ENCODE assay signal across 8 cellular contexts in genomic region chr18:34709631-34710429, GRCh38. TPM values are rescaled to one million over a fixed set of nuclear protein-coding genes. Genes with fewer than 3 reads are reported as not detected.
DNase-seq lines count a peak whose midpoint lies in the region; ATAC-seq and TF ChIP-seq lines count a peak whose summit lies in the region.

Gene DTNA, plus strand, starts transcription at chr18:34710298. Its CDS starts 45,679 bp downstream, at chr18:34755977.

- H3K9ac ChIP-seq in neuronal stem cell (ENCODE audit: low read depth, low read length, poor library complexity) = no peak within 1 kb of the TSS

- H3K79me1 ChIP-seq in neuronal stem cell (ENCODE audit: low read depth, low read length) = no peaks in the 10 kb centered on the region

- H3K27ac ChIP-seq in RWPE1 (peak within 1 kb of the TSS; percentile 67), neuronal stem cell (replicated peaks; ENCODE audit: low read length) (peak within 1 kb of the TSS; percentile 64)

- H3K4ac ChIP-seq in neuronal stem cell (ENCODE audit: low read length) = no peak within 1 kb of the TSS

- peak within 1 kb of the TSS; percentile 30 for H3K18ac ChIP-seq in neuronal stem cell (ENCODE audit: low read length)

- H3K9me3 ChIP-seq in neuronal stem cell (replicated peaks in 1 of 2; ENCODE audit: control insufficient read depth in 2 of 2, insufficient read depth in 1 of 2, low read depth in 1 of 2, low read length in 2 of 2) = no peaks in the 10 kb centered on the region

- POLR2A ChIA-PET in RWPE1 (lab: Yijun Ruan, JAX; ENCODE audit: low non-redundant PET) = no interaction called here

- H2BK120ac ChIP-seq in neuronal stem cell (ENCODE audit: low read depth, low read length) = peak within 1 kb of the TSS; percentile 22

- H2BK15ac ChIP-seq in neuronal stem cell (ENCODE audit: low read length) = no peak within 1 kb of the TSS

- no peak within 1 kb of the TSS for H4K8ac ChIP-seq in neuronal stem cell (ENCODE audit: low read depth, low read length)

- H3K4me3 ChIP-seq in neuronal stem cell (ENCODE audit: low read length in 2 of 2) = peak within 1 kb of the TSS; percentile 30 to 73

- DNase-seq in HS-5 (ENCODE audit: low read depth) (peak; percentile 77), RWPE1 (ENCODE audit: low spot score) (peak; percentile 4), fibroblast of peridontal ligament (ENCODE audit: extremely low read depth) (peak; percentile 98), neuronal stem cell (ENCODE audit: low spot score) (peak; percentile 63)
- no peak for DNase-seq in activated CD8-positive, alpha-beta memory T cell treated with anti-CD3 and anti-CD28 coated beads, Interleukin-2, amount 50 U/mL, for 4 hours
- no peak for DNase-seq in activated effector memory CD4-positive, alpha-beta T cell treated with anti-CD3 and anti-CD28 coated beads, Interleukin-2, amount 50 U/mL, for 16 hours

- H2BK5ac ChIP-seq in neuronal stem cell (ENCODE audit: low read length) = no peak within 1 kb of the TSS

- TF ChIP-seq CTCF in RWPE1 (conservative IDR thresholded peaks at IDR 0.05; ENCODE audit: low read depth) = no peak

- no peak within 1 kb of the TSS for H2BK12ac ChIP-seq in neuronal stem cell (ENCODE audit: low read length)

- H3K14ac ChIP-seq in neuronal stem cell (ENCODE audit: low read length) = peak within 1 kb of the TSS; percentile 56

- no peaks in the 10 kb centered on the region for H3K36me3 ChIP-seq in neuronal stem cell (replicated peaks in 1 of 2; ENCODE audit: control insufficient read depth in 2 of 2, insufficient read depth in 2 of 2, low read length in 2 of 2)

- CTCF ChIA-PET in RWPE1 (lab: Yijun Ruan, JAX) = interaction anchor here (0.5 kb wide), 1 partner anchor 138 kb away, joined by 7 read pairs; no protein-coding TSS in a partner anchor

- no peak within 1 kb of the TSS for H3K23ac ChIP-seq in neuronal stem cell (ENCODE audit: low read depth, low read length, poor library complexity)

- no CpG with 5 or more reads among the region's 2 CpGs for WGBS in neuronal stem cell (ENCODE audit: extremely low coverage in 2 of 2, insufficient read length in 2 of 2, insufficient replicate concordance in 1 of 2), 2 donors

- peaks cover 0 to 64% (median 0%) of the 10 kb centered on the region in 3 experiments for H3K27me3 ChIP-seq in neuronal stem cell (ENCODE audit: control insufficient read depth in 3 of 3, insufficient read depth in 3 of 3, low read depth in 1 of 3, low read length in 3 of 3)

- H3K4me2 ChIP-seq in neuronal stem cell (ENCODE audit: insufficient read depth, low read length, poor library complexity, severe bottlenecking) = peak within 1 kb of the TSS; percentile 71

- peaks cover 5 to 11% of the 10 kb centered on the region in 2 donors for H3K4me1 ChIP-seq in neuronal stem cell (ENCODE audit: control insufficient read depth in 2 of 2, insufficient read depth in 1 of 2, low read depth in 1 of 2, low read length in 2 of 2)

- peak within 1 kb of the TSS; percentile 41 for H2AK5ac ChIP-seq in neuronal stem cell (ENCODE audit: low read depth, low read length)

- H2AFZ ChIP-seq in neuronal stem cell (ENCODE audit: low read length) = no peak within 1 kb of the TSS

- no peak for ATAC-seq in GM19467 (IDR thresholded peaks at IDR 0.05; ENCODE audit: unreplicated experiment)
- no peak for ATAC-seq in GM19328 (IDR thresholded peaks at IDR 0.05; ENCODE audit: unreplicated experiment)

- no peak within 1 kb of the TSS for H4K91ac ChIP-seq in neuronal stem cell (ENCODE audit: low read depth, low read length, poor library complexity)

RNA-seq across cellular contexts. Expression of gene DTNA, which starts in this region (rescaled TPM):
- polyA plus RNA-seq in neuronal stem cell (2013, experiment 1 of 2) = 46.3 TPM
- 49.3 TPM for polyA plus RNA-seq in neuronal stem cell (2013, experiment 2 of 2)

Comparison
In these comparisons a context has a peak if more than half of its experiments do, and no peak if none do; other contexts are left out.
1. DNase-seq: peak in HS-5 (single experiment), RWPE1 (single experiment), fibroblast of peridontal ligament (single experiment) and neuronal stem cell (single experiment); none in activated CD8-positive, alpha-beta memory T cell treated with anti-CD3 and anti-CD28 coated beads, Interleukin-2, amount 50 U/mL, for 4 hours (single experiment) and activated effector memory CD4-positive, alpha-beta T cell treated with anti-CD3 and anti-CD28 coated beads, Interleukin-2, amount 50 U/mL, for 16 hours (single experiment).